ENCODE assay signal across 8 cellular contexts in the genomic region with DNA sequence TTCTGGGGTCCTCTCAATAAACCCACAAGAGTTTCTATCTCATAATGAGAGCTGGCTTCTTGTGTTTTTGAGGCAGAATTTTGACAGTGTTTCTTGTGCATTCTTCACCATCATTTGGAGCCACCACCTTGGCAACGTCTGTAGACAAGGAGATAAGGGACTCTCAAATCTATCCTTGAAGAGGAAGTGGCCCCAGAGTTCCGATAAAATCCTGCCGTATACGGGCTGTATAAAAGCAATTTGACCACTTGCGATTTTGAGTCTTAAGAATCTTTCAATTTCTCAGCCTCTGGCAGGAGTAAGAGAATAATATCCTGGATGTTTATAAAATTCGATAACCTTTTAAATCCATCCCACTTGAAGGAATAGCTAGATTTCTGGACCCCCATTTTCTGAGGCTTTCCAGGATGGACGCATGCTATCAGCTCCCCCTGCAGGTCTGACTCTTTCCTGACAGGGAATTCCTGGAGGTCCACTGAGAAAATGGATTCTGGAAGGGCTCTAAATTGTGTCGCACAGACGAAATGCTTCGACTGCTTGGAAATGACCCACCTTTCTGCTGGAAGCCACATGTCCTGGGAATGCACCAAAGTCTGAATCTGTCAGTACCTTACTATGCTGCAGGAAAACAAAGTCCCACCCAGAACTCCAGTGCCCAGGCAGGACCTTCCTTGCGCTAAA. TPM values are rescaled to one million over a fixed set of nuclear protein-coding genes. Genes with fewer than 3 reads are reported as not detected.
DNase-seq lines count a peak whose midpoint lies in the region; TF ChIP-seq lines count a peak whose summit lies in the region.

No MANE protein-coding gene starts in this region.

- CTCF ChIA-PET in activated naive CD4-positive, alpha-beta T cell treated with anti-CD3 and anti-CD28 coated beads, Interleukin-2, amount 10 ng/mL, durations not matched to agents 7 days and 5 days (lab: Charles Lee) = interaction anchor here (0.9 to 3.3 kb wide), 3 partner anchors 18 to 280 kb away, joined by 3 to 23 read pairs (median 4); a partner anchor contains a TSS

- H3K27ac Mint-ChIP-seq in activated naive CD4-positive, alpha-beta T cell treated with anti-CD3 and anti-CD28 coated beads, Interleukin-2, amount 10 ng/mL, durations not matched to agents 7 days and 5 days = no peak overlapping the region

- H3K27ac ChIP-seq in 22Rv1 = no peak overlapping the region

- H3K4me3 Mint-ChIP-seq in activated naive CD4-positive, alpha-beta T cell treated with anti-CD3 and anti-CD28 coated beads, Interleukin-2, amount 10 ng/mL, durations not matched to agents 7 days and 5 days = no peak overlapping the region

- peaks cover 2% of the 10 kb centered on the region for H3K9me3 Mint-ChIP-seq in activated naive CD4-positive, alpha-beta T cell treated with anti-CD3 and anti-CD28 coated beads, Interleukin-2, amount 10 ng/mL, durations not matched to agents 7 days and 5 days

- no peaks in the 10 kb centered on the region for H3K4me1 Mint-ChIP-seq in activated naive CD4-positive, alpha-beta T cell treated with anti-CD3 and anti-CD28 coated beads, Interleukin-2, amount 10 ng/mL, durations not matched to agents 7 days and 5 days

- peaks cover 13% of the 10 kb centered on the region for H3K27me3 Mint-ChIP-seq in activated naive CD4-positive, alpha-beta T cell treated with anti-CD3 and anti-CD28 coated beads, Interleukin-2, amount 10 ng/mL, durations not matched to agents 7 days and 5 days

- no peaks in the 10 kb centered on the region for H3K36me3 Mint-ChIP-seq in activated naive CD4-positive, alpha-beta T cell treated with anti-CD3 and anti-CD28 coated beads, Interleukin-2, amount 10 ng/mL, durations not matched to agents 7 days and 5 days

- DNase-seq in NCI-H82 treated with DMSO at 0.1 percent for 48 hours (lab: John Stamatoyannopoulos, UW; ENCODE audit: unreplicated experiment) = peak; percentile 31
- DNase-seq in dermis blood vessel endothelial cell = peak; percentile 83
- DNase-seq in midbrain (lab: John Stamatoyannopoulos, UW) = peak; percentile 55
- DNase-seq in stimulated activated CD4-positive, alpha-beta T cell treated with anti-CD3 and anti-CD28 coated beads, Interleukin-4, amount 100 ng/mL, for 4 hours = no peak
- no peak for DNase-seq in mesenteric fat pad (ENCODE audit: low spot score)
- DNase-seq in activated naive CD4-positive, alpha-beta T cell treated with anti-CD3 and anti-CD28 coated beads, Interleukin-2, amount 10 ng/mL, durations not matched to agents 7 days and 5 days = no peak

- TF ChIP-seq CTCF in 22Rv1 (IDR thresholded peaks at IDR 0.05) (peak; percentile 76), GM12872 (IDR thresholded peaks at IDR 0.05; ENCODE audit: insufficient read depth, low read depth, low read length) (peak; percentile 58)

RNA-seq across cellular contexts. Expression of gene E2F6, which starts 54.1 kb away (rescaled TPM):
- total RNA-seq in dermis blood vessel endothelial cell (13.9 and 14.8 TPM in 2 replicates), mesenteric fat pad (22.5 TPM)

Comparison
In these comparisons a context has a peak if more than half of its experiments do, and no peak if none do; other contexts are left out.
1. DNase-seq: peak in NCI-H82 treated with DMSO at 0.1 percent for 48 hours (single experiment), dermis blood vessel endothelial cell (single experiment) and midbrain (single experiment); none in stimulated activated CD4-positive, alpha-beta T cell treated with anti-CD3 and anti-CD28 coated beads, Interleukin-4, amount 100 ng/mL, for 4 hours (0 of 2), mesenteric fat pad (single experiment) and activated naive CD4-positive, alpha-beta T cell treated with anti-CD3 and anti-CD28 coated beads, Interleukin-2, amount 10 ng/mL, durations not matched to agents 7 days and 5 days (single experiment).